In the genomic region with DNA sequence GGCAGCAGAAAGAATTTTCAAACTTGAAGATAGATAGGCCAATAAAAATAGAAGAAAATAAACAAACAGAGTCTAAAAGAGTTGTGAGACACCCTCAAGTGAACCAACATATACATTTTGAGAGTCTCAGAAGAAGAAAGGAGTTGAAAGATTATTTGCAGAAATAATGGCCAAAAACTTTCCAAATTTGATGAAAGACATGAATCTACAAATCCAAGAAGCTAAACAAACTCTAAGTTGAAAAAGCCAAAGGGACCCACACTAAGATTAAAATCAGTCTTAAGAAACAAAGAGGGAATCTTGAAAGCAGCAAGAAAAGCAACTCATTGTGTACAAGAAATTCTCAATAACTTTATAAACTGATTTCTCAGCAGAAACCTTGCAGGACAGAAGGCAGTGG, we compare ENCODE assay signal across 21 cellular contexts.
DNase-seq lines count a peak whose midpoint lies in the region; ATAC-seq and TF ChIP-seq lines count a peak whose summit lies in the region.
"Had no signal": no experiment of that assay in that cellular context is flagged by ENCODE, and none has a peak within 500 bp of the region (broad histone marks: within the 10 kb centered on the region; RNA-seq: fewer than 3 reads in every experiment).

No MANE protein-coding gene starts in this region.

- H3K27ac Mint-ChIP-seq in activated T-cell treated with anti-CD3 and anti-CD28 coated beads, Interleukin-2, amount 50 U/mL, for 72 hours = peak overlapping the region; percentile 5
- H3K27ac Mint-ChIP-seq: B cell; CD14-positive monocyte; CD8-positive, alpha-beta memory T cell had no signal

- no peak overlapping the region for H3K4me2 ChIP-seq in KMS-11
- H3K4me2 ChIP-seq: A549 had no signal

- peaks cover 15 to 21% of the 10 kb centered on the region in 2 donors for H3K9me3 Mint-ChIP-seq in activated T-cell treated with anti-CD3 and anti-CD28 coated beads, Interleukin-2, amount 50 U/mL, for 72 hours
- peaks cover 29% of the 10 kb centered on the region for H3K9me3 Mint-ChIP-seq in activated T-cell treated with anti-CD3 and anti-CD28 coated beads, Interleukin-2, amount 50 U/mL, for 4 hours

- ATAC-seq in activated T-cell treated with anti-CD3 and anti-CD28 coated beads, Interleukin-2, amount 50 U/mL, for 72 hours (replicated peaks in 1 of 2) = no peak
- ATAC-seq in activated T-cell treated with anti-CD3 and anti-CD28 coated beads, Interleukin-2, amount 50 U/mL, for 4 hours = no peak
- ATAC-seq: A549 had no signal

- H3K27me3 Mint-ChIP-seq in activated T-cell treated with anti-CD3 and anti-CD28 coated beads, Interleukin-2, amount 50 U/mL, for 72 hours (ENCODE audit: low read depth) = no peaks in the 10 kb centered on the region
- H3K27me3 Mint-ChIP-seq in activated T-cell treated with anti-CD3 and anti-CD28 coated beads, Interleukin-2, amount 50 U/mL, for 4 hours (ENCODE audit: low read depth) = no peaks in the 10 kb centered on the region

- H3K4me3 Mint-ChIP-seq in activated T-cell treated with anti-CD3 and anti-CD28 coated beads, Interleukin-2, amount 50 U/mL, for 72 hours = no peak overlapping the region
- no peak overlapping the region for H3K4me3 Mint-ChIP-seq in activated T-cell treated with anti-CD3 and anti-CD28 coated beads, Interleukin-2, amount 50 U/mL, for 4 hours
- H3K4me3 Mint-ChIP-seq: B cell; CD14-positive monocyte; CD4-positive, alpha-beta memory T cell; CD4-positive, CD25-positive, alpha-beta regulatory T cell; CD8-positive, alpha-beta memory T cell had no signal

- H3K9ac ChIP-seq in KMS-11 (no peak overlapping the region), adipocyte (ENCODE audit: low read length) (no peak overlapping the region)

- H4K20me1 ChIP-seq in KMS-11 (ENCODE audit: insufficient read depth) = no peaks in the 10 kb centered on the region

- no peaks in the 10 kb centered on the region for H3K27me3 ChIP-seq in KMS-11 (ENCODE audit: insufficient read depth, low read depth)
- no peaks in the 10 kb centered on the region for H3K27me3 ChIP-seq in adipocyte (replicated peaks; ENCODE audit: control insufficient read depth, insufficient read depth, low read length)

- H3K4me1 Mint-ChIP-seq in activated T-cell treated with anti-CD3 and anti-CD28 coated beads, Interleukin-2, amount 50 U/mL, for 72 hours (ENCODE audit: low read depth) = no peaks in the 10 kb centered on the region
- H3K4me1 Mint-ChIP-seq in activated T-cell treated with anti-CD3 and anti-CD28 coated beads, Interleukin-2, amount 50 U/mL, for 4 hours (ENCODE audit: low read depth) = peaks cover 2% of the 10 kb centered on the region
- H3K4me1 Mint-ChIP-seq: B cell had no signal

- H3K27ac ChIP-seq in KMS-11 = 0 out of 2 replicates have a peak overlapping the region, but pooled peaks have one; percentile 12
- H3K27ac ChIP-seq: 22Rv1, A549 had no signal

- no peaks in the 10 kb centered on the region for H3K79me2 ChIP-seq in KMS-11 (ENCODE audit: insufficient read depth, low read depth)

- no peak overlapping the region for H3K4me3 ChIP-seq in KMS-11 (IDR thresholded peaks at IDR 0.05; ENCODE audit: insufficient read depth, low read depth, low read length)
- H3K4me3 ChIP-seq in adipocyte (ENCODE audit: low read length) = peak overlapping the region; percentile 43
- H3K4me3 ChIP-seq: A549, GM12878 had no signal

- peaks cover 31% of the 10 kb centered on the region for H3K9me3 ChIP-seq in adipocyte (ENCODE audit: control insufficient read depth, low read length)

- peaks cover 6 to 11% of the 10 kb centered on the region in 2 donors for H3K36me3 Mint-ChIP-seq in activated T-cell treated with anti-CD3 and anti-CD28 coated beads, Interleukin-2, amount 50 U/mL, for 72 hours (ENCODE audit: insufficient read depth in 2 of 2)
- H3K36me3 Mint-ChIP-seq in activated T-cell treated with anti-CD3 and anti-CD28 coated beads, Interleukin-2, amount 50 U/mL, for 4 hours (ENCODE audit: insufficient read depth) = no peaks in the 10 kb centered on the region
- H3K36me3 Mint-ChIP-seq: CD14-positive monocyte; CD4-positive, CD25-positive, alpha-beta regulatory T cell had no signal

- no peaks in the 10 kb centered on the region for H3K36me3 ChIP-seq in KMS-11 (ENCODE audit: insufficient read depth)
- peaks cover 45% of the 10 kb centered on the region for H3K36me3 ChIP-seq in adipocyte (ENCODE audit: control insufficient read depth, insufficient read depth, low read length, severe bottlenecking)

- H2AFZ ChIP-seq in KMS-11 (ENCODE audit: low read depth) = no peak overlapping the region

- no peak for TF ChIP-seq CTCF in KMS-11 (conservative IDR thresholded peaks at IDR 0.05; ENCODE audit: low read depth, low read length)

- no peak for DNase-seq in activated T-cell treated with anti-CD3 and anti-CD28 coated beads, Interleukin-2, amount 50 U/mL, for 72 hours
- DNase-seq in activated T-cell treated with anti-CD3 and anti-CD28 coated beads, Interleukin-2, amount 50 U/mL, for 4 hours = no peak
- no peak for DNase-seq in adipocyte (ENCODE audit: low read depth)
- no peak for DNase-seq in NCI-H128 (lab: John Stamatoyannopoulos, UW; ENCODE audit: unreplicated experiment)
- DNase-seq in dermis blood vessel endothelial cell = no peak
- DNase-seq in NCI-H748 treated with DMSO at 0.1 percent for 48 hours (lab: John Stamatoyannopoulos, UW) = no peak
- DNase-seq: C1 segment of cervical spinal cord; CD8-positive, alpha-beta memory T cell; COR-L47; DMS 273 treated with DMSO at 0.1 percent for 48 hours; DMS153; DMS79; GDM1 had no signal

- H3K4me1 ChIP-seq in KMS-11 (ENCODE audit: low read depth, poor library complexity, severe bottlenecking) (peaks cover 19% of the 10 kb centered on the region), adipocyte (ENCODE audit: control insufficient read depth, insufficient read depth, low read length) (peaks cover 2% of the 10 kb centered on the region)
- H3K4me1 ChIP-seq: A549 had no signal
